In the genomic region with DNA sequence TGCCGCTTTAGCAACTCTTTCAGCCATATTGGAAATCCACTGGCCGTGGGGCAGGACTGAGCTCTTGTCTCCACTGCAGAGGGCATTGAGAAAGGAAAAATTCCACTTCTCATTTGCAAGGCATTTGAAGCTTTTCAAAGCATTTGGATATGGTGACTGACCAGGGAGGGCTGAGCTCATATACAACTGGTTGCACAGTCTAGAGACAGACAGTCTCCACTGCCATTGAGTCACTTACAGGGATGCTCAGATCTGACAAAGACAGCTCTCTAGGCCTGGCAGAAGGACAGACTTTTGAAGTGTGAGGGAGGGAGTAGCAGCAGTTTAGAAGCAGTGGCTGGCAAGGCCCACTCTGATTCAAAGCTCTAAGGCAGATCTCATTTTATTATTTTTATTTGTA, we compare ENCODE assay signal across 28 cellular contexts. TPM values are rescaled to one million over a fixed set of nuclear protein-coding genes. Genes with fewer than 3 reads are reported as not detected.
"Had no signal": no experiment of that assay in that cellular context is flagged by ENCODE, and none has a peak within 500 bp of the region (broad histone marks: within the 10 kb centered on the region; RNA-seq: fewer than 3 reads in every experiment).

No MANE protein-coding gene starts in this region.

- H3K36me3 ChIP-seq: esophagus muscularis mucosa, pancreas, tibial artery had no signal

- H3K27ac ChIP-seq: esophagus muscularis mucosa, heart right ventricle, lower lobe of right lung, pancreas, right lobe of liver, testis, tibial artery, upper lobe of left lung had no signal

- H3K9me3 ChIP-seq: esophagus muscularis mucosa, heart right ventricle, lower lobe of right lung, pancreas, right lobe of liver, testis, tibial artery, upper lobe of left lung had no signal

- H3K27me3 ChIP-seq: esophagus muscularis mucosa, heart right ventricle, pancreas, right lobe of liver, testis, tibial artery, upper lobe of left lung had no signal

- H3K4me1 ChIP-seq: right lobe of liver, testis had no signal

- H3K4me1 Mint-ChIP-seq: immature natural killer cell had no signal

- H3K4me3 Mint-ChIP-seq: immature natural killer cell; naive thymus-derived CD8-positive, alpha-beta T cell; nephron progenitor cell had no signal

- H3K9me3 Mint-ChIP-seq: immature natural killer cell; naive thymus-derived CD8-positive, alpha-beta T cell; nephron progenitor cell had no signal

- H3K4me3 ChIP-seq: esophagus muscularis mucosa, heart right ventricle, lower lobe of right lung, pancreas, right lobe of liver, testis, tibial artery, upper lobe of left lung had no signal

- DNase-seq: cortex of kidney; effector CD8-positive, alpha-beta T cell; foreskin melanocyte; glutamatergic neuron; heart right ventricle; hippocampal formation; immature natural killer cell; islet precursor cell; kidney glomerular epithelial cell; left ventricle myocardium superior; lower lobe of right lung; naive thymus-derived CD8-positive, alpha-beta T cell; nephron progenitor cell; pancreas; right lobe of liver; small intestine; stimulated activated CD4-positive, alpha-beta T cell treated with anti-CD3 and anti-CD28 coated beads, Interleukin-12 subunit alpha, Interleukin-12 subunit beta, amount 100 ng/mL, for 4 hours; stimulated activated CD4-positive, alpha-beta T cell treated with anti-CD3 and anti-CD28 coated beads, Interleukin-1b, Interleukin-23, amount 100 ng/mL, for 48 hours; stimulated activated CD4-positive, alpha-beta T cell treated with anti-CD3 and anti-CD28 coated beads, Interleukin-4, amount 100 ng/mL, for 1 hour; stimulated activated CD8-positive, alpha-beta memory T cell treated with anti-CD3 and anti-CD28 coated beads, Interleukin-4, amount 100 ng/mL, for 48 hours; stimulated activated naive CD8-positive, alpha-beta T cell treated with anti-CD3 and anti-CD28 coated beads, Interleukin-15, Interleukin-2, amounts not matched to agents 100 U/mL and 50 U/mL, for 24 hours; substantia nigra; testis; tibial artery; upper lobe of left lung had no signal

- H3K27ac Mint-ChIP-seq: immature natural killer cell; naive thymus-derived CD8-positive, alpha-beta T cell; nephron progenitor cell had no signal

RNA-seq across cellular contexts. Expression of a gene that starts 24.2 kb away (rescaled TPM):
- total RNA-seq: endothelial cell of umbilical vein, myocyte had no signal
